ENCODE assay signal across 11 cellular contexts in the genomic region with DNA sequence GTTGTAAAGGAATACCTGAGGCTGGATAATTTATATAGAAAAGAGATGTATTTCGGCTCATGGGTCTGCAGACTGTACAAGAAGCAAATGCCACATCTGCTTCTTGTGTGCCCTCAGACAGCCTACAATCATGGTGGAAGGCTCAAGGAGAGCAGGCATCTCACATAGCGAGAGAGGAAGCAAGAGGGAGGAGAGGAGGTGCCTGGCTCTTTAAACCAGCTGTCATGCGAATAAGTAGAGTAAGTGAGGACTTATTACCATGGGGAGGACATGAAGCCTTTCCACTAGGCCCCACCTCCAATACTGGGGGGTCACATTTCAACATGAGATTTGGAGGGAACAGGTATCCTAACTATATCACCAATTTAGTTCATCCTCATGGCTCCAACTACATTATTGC.
"Had no signal": no experiment of that assay in that cellular context is flagged by ENCODE, and none has a peak within 500 bp of the region (broad histone marks: within the 10 kb centered on the region; RNA-seq: fewer than 3 reads in every experiment).

No MANE protein-coding gene starts in this region.

- H3K4me3 Mint-ChIP-seq: GM23338, H9, HFFc6 had no signal

- H3K4me1 ChIP-seq: HAP-1 had no signal

- H3K27ac Mint-ChIP-seq: GM23338, HFFc6 had no signal

- H3K27ac ChIP-seq: GM23248 had no signal

- FAIRE-seq: H1, H54 had no signal

- H2AFZ ChIP-seq: GM23248, GM23338 had no signal

- H3K36me3 ChIP-seq: HAP-1 had no signal

- H3K9ac ChIP-seq: GM23248 had no signal

- H3K4me3 ChIP-seq: GM23248, GM23338, HAP-1 had no signal

- H3K4me2 ChIP-seq: GM23338 had no signal

- H3K9me3 Mint-ChIP-seq: GM23338, H9, HFFc6 had no signal

- ATAC-seq: GM23338, HCT116 had no signal

- H3K9me3 ChIP-seq: HAP-1 had no signal

- DNase-seq: GM23248, GOT3, H7, H9, HCEC 1CT, HFFc6 had no signal
